ENCODE assay signal across 21 cellular contexts in the genomic region with DNA sequence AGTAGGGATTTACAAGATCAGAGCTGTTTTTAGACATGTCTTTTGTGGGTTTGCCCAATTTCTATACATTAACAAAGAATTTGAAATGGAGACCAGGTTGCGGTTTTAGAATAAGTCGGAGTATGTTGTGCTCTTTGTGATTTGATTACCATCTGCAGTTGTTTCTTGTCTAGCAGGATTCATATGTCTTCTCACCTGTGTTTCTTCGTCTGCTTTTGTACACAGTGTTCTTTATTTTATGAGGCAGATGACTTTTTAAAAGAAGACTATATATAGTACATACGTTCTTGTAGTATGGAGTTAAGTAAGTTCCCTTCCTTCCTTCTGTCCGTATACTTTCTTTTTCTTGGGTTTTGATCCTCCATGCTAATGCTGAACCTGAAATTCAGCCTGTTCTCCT.
DNase-seq lines count a peak whose midpoint lies in the region; ATAC-seq, FAIRE-seq and TF ChIP-seq lines count a peak whose summit lies in the region.
"Had no signal": no experiment of that assay in that cellular context is flagged by ENCODE, and none has a peak within 500 bp of the region (broad histone marks: within the 10 kb centered on the region; RNA-seq: fewer than 3 reads in every experiment).

No MANE protein-coding gene starts in this region.

- H3K27ac ChIP-seq in C4-2B, result peak overlapping the region; percentile 30; the same call in 1 of the 2 replicates
- peak overlapping the region; percentile 9 for H3K27ac ChIP-seq in neutrophil
- H3K27ac ChIP-seq: BLaER1 had no signal

- no peaks in the 10 kb centered on the region for H3K27me3 Mint-ChIP-seq in T-helper 17 cell
- H3K27me3 Mint-ChIP-seq: B cell; CD4-positive, alpha-beta T cell; CD8-positive, alpha-beta memory T cell had no signal

- H3K4me1 Mint-ChIP-seq in T-helper 17 cell, result peaks cover 3% of the 10 kb centered on the region
- H3K4me1 Mint-ChIP-seq: B cell, CD14-positive monocyte had no signal

- TF ChIP-seq CTCF in C4-2B (conservative IDR thresholded peaks at IDR 0.05) (no peak), neutrophil (IDR thresholded peaks at IDR 0.05) (no peak)

- no peaks in the 10 kb centered on the region for H3K27me3 ChIP-seq in neutrophil
- H3K27me3 ChIP-seq: BLaER1 had no signal

- no peak overlapping the region for H3K4me3 Mint-ChIP-seq in T-helper 17 cell
- H3K4me3 Mint-ChIP-seq: B cell; CD14-positive monocyte; CD4-positive, alpha-beta T cell; CD8-positive, alpha-beta memory T cell; HFFc6 had no signal

- DNase-seq in T-helper 17 cell (no peak), RCC 7860 (ENCODE audit: low spot score) (no peak), anterior cingulate cortex (lab: John Stamatoyannopoulos, UW) (no peak)
- DNase-seq: CD4-positive, alpha-beta T cell; CD8-positive, alpha-beta memory T cell; DMS 273 treated with DMSO at 0.1 percent for 48 hours; DMS79; EL; GDM1; GOT3; HFFc6 had no signal

- no peak for FAIRE-seq in RCC 7860 (lab: Jason Lieb, UNC)
- FAIRE-seq: A204.1, GM12878, H54 had no signal

- ATAC-seq in T-helper 17 cell, result no peak
- ATAC-seq in HG02623 (IDR thresholded peaks at IDR 0.05; ENCODE audit: unreplicated experiment), result no peak
- ATAC-seq: GM12878 had no signal

- H3K9me3 ChIP-seq in T-helper 17 cell (ENCODE audit: control insufficient read depth, low read length, poor library complexity, severe bottlenecking) (no peaks in the 10 kb centered on the region), neutrophil (no peaks in the 10 kb centered on the region)
- H3K9me3 ChIP-seq: BLaER1, HAP-1 had no signal

- H3K4me3 ChIP-seq in neutrophil (ENCODE audit: low read depth in 1 of 2, low read length in 1 of 2), result no peak overlapping the region
- H3K4me3 ChIP-seq: BLaER1, GM12878, HAP-1 had no signal

- peak overlapping the region; percentile 32 for H3K27ac Mint-ChIP-seq in T-helper 17 cell
- H3K27ac Mint-ChIP-seq: B cell; CD4-positive, alpha-beta T cell; HFFc6 had no signal

- H3K4me1 ChIP-seq in neutrophil (ENCODE audit: control insufficient read depth in 1 of 2, insufficient read depth in 1 of 2, low read depth in 1 of 2, low read length in 1 of 2), result peaks cover 6 to 14% of the 10 kb centered on the region in 2 experiments
- H3K4me1 ChIP-seq: BLaER1, HAP-1 had no signal

- H3K36me3 ChIP-seq in neutrophil, result peaks cover 30% of the 10 kb centered on the region

- peaks cover 8% of the 10 kb centered on the region for H3K36me3 Mint-ChIP-seq in T-helper 17 cell (ENCODE audit: low read depth)
